Comparison of ENCODE assay signal across 32 cellular contexts in the genomic region with DNA sequence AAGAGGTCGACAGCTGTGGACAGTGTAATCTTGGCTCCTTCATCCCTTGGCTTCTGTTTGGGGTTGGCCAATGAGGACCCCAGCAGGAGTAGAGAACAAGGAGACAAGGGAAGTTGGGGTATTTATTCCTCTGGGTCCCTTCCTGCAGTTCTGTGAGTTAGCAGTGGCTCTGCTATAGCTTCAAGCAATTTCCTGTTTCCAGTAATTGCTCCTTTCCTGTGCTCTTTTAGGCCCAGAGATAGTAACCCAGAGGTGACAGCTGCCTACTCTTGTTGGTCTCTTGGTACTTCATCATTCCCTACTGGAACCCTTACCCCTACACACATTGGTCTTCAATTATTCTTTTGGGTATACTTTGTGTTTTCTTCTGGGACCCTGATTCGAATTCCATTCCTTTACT.
"Had no signal": no experiment of that assay in that cellular context is flagged by ENCODE, and none has a peak within 500 bp of the region (broad histone marks: within the 10 kb centered on the region; RNA-seq: fewer than 3 reads in every experiment).

No MANE protein-coding gene starts in this region.

- H3K36me3 ChIP-seq: adrenal gland, esophagus muscularis mucosa, gastrocnemius medialis, heart left ventricle, WERI-Rb-1 had no signal

- H3K4me3 ChIP-seq: adrenal gland, body of pancreas, esophagus muscularis mucosa, gastrocnemius medialis, heart left ventricle had no signal

- ATAC-seq: activated CD4-positive, CD25-positive, alpha-beta regulatory T cell treated with anti-CD3 and anti-CD28 coated beads, Interleukin-2, amount 50 U/mL, for 24 hours; activated CD8-positive, alpha-beta T cell treated with anti-CD3 and anti-CD28 coated beads for 36 hours; activated naive CD8-positive, alpha-beta T cell treated with anti-CD3 and anti-CD28 coated beads, Interleukin-2, amount 50 U/mL, for 24 hours; activated T-cell treated with anti-CD3 and anti-CD28 coated beads, Interleukin-2, amount 50 U/mL, for 4 hours; activated T-helper 17 cell treated with anti-CD3 and anti-CD28 coated beads, Interleukin-2, amount 50 U/mL, for 72 hours; body of pancreas; effector memory CD8-positive, alpha-beta T cell; foreskin keratinocyte; gastrocnemius medialis; heart left ventricle had no signal

- H3K27ac ChIP-seq: adrenal gland, body of pancreas, esophagus muscularis mucosa, foreskin keratinocyte, gastrocnemius medialis, heart left ventricle, WERI-Rb-1 had no signal

- H3K4me1 ChIP-seq: body of pancreas, foreskin keratinocyte had no signal

- DNase-seq: activated B cell treated with CpG ODN at 0.5 μM for 24 hours; activated CD4-positive, alpha-beta T cell treated with anti-CD3 and anti-CD28 coated beads for 48 hours; activated CD4-positive, alpha-beta T cell treated with anti-CD3 and anti-CD28 coated beads, Interleukin-2, amount 50 U/mL, for 1 hour; activated CD4-positive, alpha-beta T cell treated with anti-CD3 and anti-CD28 coated beads, Interleukin-2, amount 50 U/mL, for 48 hours; activated CD8-positive, alpha-beta memory T cell treated with anti-CD3 and anti-CD28 coated beads for 24 hours; activated CD8-positive, alpha-beta T cell treated with anti-CD3 and anti-CD28 coated beads for 36 hours; activated effector memory CD4-positive, alpha-beta T cell treated with Interleukin-2 at 50 U/mL for 16 hours; activated gamma-delta T cell treated with Interleukin-2 at 50 U/mL for 16 hours; activated naive CD4-positive, alpha-beta T cell treated with Interleukin-2 at 50 U/mL for 16 hours; activated naive CD8-positive, alpha-beta T cell treated with anti-CD3 and anti-CD28 coated beads for 36 hours; activated naive CD8-positive, alpha-beta T cell treated with anti-CD3 and anti-CD28 coated beads, Interleukin-2, amount 50 U/mL, for 24 hours; activated T-cell treated with anti-CD3 and anti-CD28 coated beads, Interleukin-2, amount 50 U/mL, for 4 hours; adrenal gland; amygdala; aorta; body of pancreas; caudate nucleus; cortex of kidney; dermis blood vessel endothelial cell; effector CD4-positive, alpha-beta T cell; effector memory CD8-positive, alpha-beta T cell; erythroblast; foreskin keratinocyte; gastrocnemius medialis; glutamatergic neuron; heart left ventricle; hypothalamus; T1000; WERI-Rb-1 had no signal

- H3K27me3 ChIP-seq: adrenal gland, esophagus muscularis mucosa, foreskin keratinocyte, gastrocnemius medialis, heart left ventricle had no signal

- H3K9me3 ChIP-seq: adrenal gland, body of pancreas, esophagus muscularis mucosa, gastrocnemius medialis had no signal
